1 cellular context compared by ENCODE assay signal in the genomic region with DNA sequence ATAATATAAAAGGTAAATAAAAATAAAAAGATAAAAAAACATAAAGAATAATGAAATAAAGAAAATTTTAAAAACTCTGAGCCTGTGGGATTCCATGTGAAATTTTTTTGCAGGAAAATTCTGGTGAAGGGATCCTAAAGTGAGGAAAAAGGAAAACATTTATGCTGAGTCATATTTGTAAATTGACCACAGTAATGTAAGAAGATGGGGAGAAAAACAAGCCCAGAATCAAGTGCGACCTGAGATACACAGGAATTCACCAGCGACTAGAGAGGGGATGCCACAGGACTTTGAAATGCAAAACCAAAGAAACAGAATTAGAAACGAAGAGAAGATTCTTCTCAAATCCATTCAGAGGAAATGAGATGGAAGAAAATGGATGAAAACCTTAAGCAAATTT.
TF ChIP-seq lines count a peak whose summit lies in the region.

No MANE protein-coding gene starts in this region.

TF ChIP-seq in IMR-90, 13 proteins besides CTCF, POLR2A, EP300 and RAD21:
- TF ChIP-seq NFE2L2 (IDR thresholded peaks at IDR 0.05; ENCODE audit: low read depth, low read length) = peak; percentile 88
- TF ChIP-seq MAFK (IDR thresholded peaks at IDR 0.05; ENCODE audit: low read depth, low read length) = peak; percentile 45
- no peak for TF ChIP-seq CEBPB (IDR thresholded peaks at IDR 0.05; ENCODE audit: low read depth, low read length)
- TF ChIP-seq, protein P1, sequence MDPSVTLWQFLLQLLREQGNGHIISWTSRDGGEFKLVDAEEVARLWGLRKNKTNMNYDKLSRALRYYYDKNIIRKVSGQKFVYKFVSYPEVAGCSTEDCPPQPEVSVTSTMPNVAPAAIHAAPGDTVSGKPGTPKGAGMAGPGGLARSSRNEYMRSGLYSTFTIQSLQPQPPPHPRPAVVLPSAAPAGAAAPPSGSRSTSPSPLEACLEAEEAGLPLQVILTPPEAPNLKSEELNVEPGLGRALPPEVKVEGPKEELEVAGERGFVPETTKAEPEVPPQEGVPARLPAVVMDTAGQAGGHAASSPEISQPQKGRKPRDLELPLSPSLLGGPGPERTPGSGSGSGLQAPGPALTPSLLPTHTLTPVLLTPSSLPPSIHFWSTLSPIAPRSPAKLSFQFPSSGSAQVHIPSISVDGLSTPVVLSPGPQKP (IDR thresholded peaks at IDR 0.05; ENCODE audit: borderline replicate concordance, low read depth, low read length) = no peak
- TF ChIP-seq SMC3 (IDR thresholded peaks at IDR 0.05; ENCODE audit: low read depth, low read length) = no peak
- TF ChIP-seq, protein P2, sequence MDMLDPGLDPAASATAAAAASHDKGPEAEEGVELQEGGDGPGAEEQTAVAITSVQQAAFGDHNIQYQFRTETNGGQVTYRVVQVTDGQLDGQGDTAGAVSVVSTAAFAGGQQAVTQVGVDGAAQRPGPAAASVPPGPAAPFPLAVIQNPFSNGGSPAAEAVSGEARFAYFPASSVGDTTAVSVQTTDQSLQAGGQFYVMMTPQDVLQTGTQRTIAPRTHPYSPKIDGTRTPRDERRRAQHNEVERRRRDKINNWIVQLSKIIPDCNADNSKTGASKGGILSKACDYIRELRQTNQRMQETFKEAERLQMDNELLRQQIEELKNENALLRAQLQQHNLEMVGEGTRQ (IDR thresholded peaks at IDR 0.05; ENCODE audit: low read depth, low read length) = no peak
- TF ChIP-seq BHLHE40 (IDR thresholded peaks at IDR 0.05; ENCODE audit: low read depth, low read length) = no peak
- TF ChIP-seq RCOR1 (IDR thresholded peaks at IDR 0.05; ENCODE audit: insufficient replicate concordance, low read length) = no peak
